In the genomic region with DNA sequence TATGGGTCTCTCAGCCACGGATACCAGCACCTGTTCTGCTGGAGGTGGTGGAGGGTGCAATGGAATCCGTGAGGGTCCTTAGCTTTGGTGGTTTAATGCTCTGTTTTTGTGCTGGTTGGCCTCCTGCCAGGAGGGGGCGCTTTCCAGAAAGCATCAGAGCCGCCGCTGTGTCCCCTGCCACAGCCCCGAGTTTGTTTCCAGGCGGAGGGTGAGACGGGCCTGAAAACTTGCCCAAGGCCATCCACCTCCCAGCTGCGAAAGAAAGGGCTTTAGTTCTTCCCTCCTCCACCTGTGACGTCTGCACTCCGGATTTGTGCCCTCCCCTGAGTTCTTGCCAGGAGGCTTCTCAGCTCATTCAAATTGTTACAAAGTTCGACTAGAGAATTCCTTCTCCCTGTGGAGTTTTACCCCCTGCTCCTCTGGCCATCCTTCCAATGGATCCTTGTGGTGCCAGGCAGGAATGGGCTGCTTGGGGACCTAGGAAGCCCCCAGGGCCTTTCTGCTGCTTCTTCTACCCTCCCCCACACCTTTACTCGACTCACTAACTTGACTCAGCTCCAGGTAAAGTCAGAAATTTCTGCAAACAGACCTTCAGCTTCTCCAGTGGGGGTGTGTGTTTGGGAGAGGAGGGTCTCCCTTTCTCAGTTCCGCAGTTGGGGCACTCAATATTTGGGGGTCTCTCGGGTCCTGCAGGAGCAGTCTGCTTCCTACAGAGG, we compare ENCODE assay signal across 13 cellular contexts.
A peak's percentile ranks its signal among the peaks of the same experiment; 100 is the strongest.
DNase-seq lines count a peak whose midpoint lies in the region; ATAC-seq and TF ChIP-seq lines count a peak whose summit lies in the region.
"Had no signal": no experiment of that assay in that cellular context is flagged by ENCODE, and none has a peak within 500 bp of the region (broad histone marks: within the 10 kb centered on the region; RNA-seq: fewer than 3 reads in every experiment).

No MANE protein-coding gene starts in this region.

- H3F3A ChIP-seq in OCI-LY1 (ENCODE audit: insufficient read depth, low read length): no peaks in the 10 kb centered on the region

- no peak overlapping the region for H2BK120ac ChIP-seq in neuronal stem cell (ENCODE audit: low read depth, low read length)

- H2AK5ac ChIP-seq in neuronal stem cell (ENCODE audit: low read depth, low read length): no peak overlapping the region

- no peak overlapping the region for H2BK15ac ChIP-seq in neuronal stem cell (ENCODE audit: low read length)

- H3K9me3 ChIP-seq in OCI-LY1 (ENCODE audit: low read length): no peaks in the 10 kb centered on the region
- no peaks in the 10 kb centered on the region for H3K9me3 ChIP-seq in neuronal stem cell (replicated peaks in 1 of 2; ENCODE audit: control insufficient read depth in 2 of 2, insufficient read depth in 1 of 2, low read depth in 1 of 2, low read length in 2 of 2)

- H3K4me2 ChIP-seq in OCI-LY1 (ENCODE audit: low read length) (peak overlapping the region; percentile 23; the same call in 1 of the 2 replicates), neuronal stem cell (ENCODE audit: insufficient read depth, low read length, poor library complexity, severe bottlenecking) (no peak overlapping the region)

- H3K4me3 ChIP-seq in OCI-LY1 (ENCODE audit: low read depth, low read length, poor library complexity, severe bottlenecking) (no peak overlapping the region), neuronal stem cell (ENCODE audit: low read length in 2 of 2) (no peak overlapping the region)
- H3K4me3 ChIP-seq: cardiac muscle cell, heart right ventricle had no signal

- no peaks in the 10 kb centered on the region for H3K36me3 ChIP-seq in OCI-LY1 (ENCODE audit: insufficient read depth, low read length)
- H3K36me3 ChIP-seq in neuronal stem cell (replicated peaks in 1 of 2; ENCODE audit: control insufficient read depth in 2 of 2, insufficient read depth in 2 of 2, low read length in 2 of 2): no peaks in the 10 kb centered on the region
- H3K36me3 ChIP-seq: cardiac muscle cell, heart right ventricle had no signal

- no peak overlapping the region for H4K91ac ChIP-seq in neuronal stem cell (ENCODE audit: low read depth, low read length, poor library complexity)

- WGBS in neuronal stem cell (ENCODE audit: extremely low coverage in 2 of 2, insufficient read length in 2 of 2, insufficient replicate concordance in 1 of 2), 2 donors: no CpG with 5 or more reads among the region's 15 CpGs

- H3K23ac ChIP-seq in neuronal stem cell (ENCODE audit: low read depth, low read length, poor library complexity): no peak overlapping the region

- H3K9ac ChIP-seq in OCI-LY1 (ENCODE audit: low read length) (no peak overlapping the region), neuronal stem cell (ENCODE audit: low read depth, low read length, poor library complexity) (no peak overlapping the region)

- no peak overlapping the region for H3K4me3 Mint-ChIP-seq in chondrocyte (ENCODE audit: unreplicated experiment)
- H3K4me3 Mint-ChIP-seq: activated naive CD4-positive, alpha-beta T cell treated with anti-CD3 and anti-CD28 coated beads, Interleukin-2, amount 50 U/mL, for 24 hours had no signal

- no peaks in the 10 kb centered on the region for H4K20me1 ChIP-seq in OCI-LY1 (ENCODE audit: insufficient read depth, low read length)

- no peak overlapping the region for H3K27ac ChIP-seq in OCI-LY1 (ENCODE audit: low read depth, low read length, poor library complexity, severe bottlenecking)
- H3K27ac ChIP-seq in neuronal stem cell (replicated peaks; ENCODE audit: low read length): no peak overlapping the region
- H3K27ac ChIP-seq: cardiac muscle cell, heart right ventricle had no signal

- no peaks in the 10 kb centered on the region for H3K79me1 ChIP-seq in neuronal stem cell (ENCODE audit: low read depth, low read length)

- no peak overlapping the region for H3K27ac Mint-ChIP-seq in chondrocyte (ENCODE audit: unreplicated experiment)
- no peak overlapping the region for H3K27ac Mint-ChIP-seq in activated naive CD4-positive, alpha-beta T cell treated with anti-CD3 and anti-CD28 coated beads, Interleukin-2, amount 50 U/mL, for 72 hours
- H3K27ac Mint-ChIP-seq: activated naive CD4-positive, alpha-beta T cell treated with anti-CD3 and anti-CD28 coated beads, Interleukin-2, amount 50 U/mL, for 24 hours had no signal

- DNase-seq in chondrocyte (ENCODE audit: low spot score) (no peak), neuronal stem cell (ENCODE audit: low spot score) (no peak), NCI-H526 treated with DMSO at 0.1 percent for 48 hours (lab: John Stamatoyannopoulos, UW) (no peak), COLO829 (ENCODE audit: low spot score) (no peak)
- DNase-seq in activated naive CD4-positive, alpha-beta T cell treated with anti-CD3 and anti-CD28 coated beads, Interleukin-2, amount 50 U/mL, for 72 hours (ENCODE audit: low spot score in 2 of 2): no peak
- DNase-seq: C1 segment of cervical spinal cord, heart right ventricle, left colon had no signal

- H3K27me3 ChIP-seq in OCI-LY1 (ENCODE audit: insufficient read depth, low read length) (no peaks in the 10 kb centered on the region), neuronal stem cell (ENCODE audit: control insufficient read depth in 3 of 3, insufficient read depth in 3 of 3, low read depth in 1 of 3, low read length in 3 of 3) (no peaks in the 10 kb centered on the region)
- H3K27me3 ChIP-seq: cardiac muscle cell, heart right ventricle had no signal

- no peak overlapping the region for H2AFZ ChIP-seq in OCI-LY1 (ENCODE audit: low read length)
- H2AFZ ChIP-seq in neuronal stem cell (ENCODE audit: low read length): peak overlapping the region; percentile 6

- no peak overlapping the region for H4K8ac ChIP-seq in neuronal stem cell (ENCODE audit: low read depth, low read length)

- no peak for ATAC-seq in activated naive CD4-positive, alpha-beta T cell treated with anti-CD3 and anti-CD28 coated beads, Interleukin-2, amount 50 U/mL, for 72 hours
- ATAC-seq in GM18498 (IDR thresholded peaks at IDR 0.05; ENCODE audit: unreplicated experiment): no peak
- ATAC-seq: heart right ventricle, left colon had no signal

- TF ChIP-seq CTCF in GM12873 (IDR thresholded peaks at IDR 0.05; ENCODE audit: insufficient read depth, low read depth, low read length, missing control alignments) (peak; percentile 21), OCI-LY1 (IDR thresholded peaks at IDR 0.05; ENCODE audit: low read length) (peak; percentile 49), chondrocyte (IDR thresholded peaks at IDR 0.05) (peak; percentile 22)

- no peaks in the 10 kb centered on the region for H3K27me3 Mint-ChIP-seq in chondrocyte (ENCODE audit: low read depth)
- H3K27me3 Mint-ChIP-seq: activated naive CD4-positive, alpha-beta T cell treated with anti-CD3 and anti-CD28 coated beads, Interleukin-2, amount 50 U/mL, for 24 hours had no signal

- no peaks in the 10 kb centered on the region for H3K9me2 ChIP-seq in OCI-LY1 (ENCODE audit: low read depth, low read length)

- H3K4me1 ChIP-seq in OCI-LY1 (ENCODE audit: insufficient read depth, low read length, severe bottlenecking) (peaks cover 3% of the 10 kb centered on the region), neuronal stem cell (ENCODE audit: control insufficient read depth in 2 of 2, insufficient read depth in 1 of 2, low read depth in 1 of 2, low read length in 2 of 2) (no peaks in the 10 kb centered on the region)
- H3K4me1 ChIP-seq: heart right ventricle had no signal

- no peak overlapping the region for H3K4ac ChIP-seq in neuronal stem cell (ENCODE audit: low read length)

- H3K9me3 Mint-ChIP-seq in chondrocyte (ENCODE audit: low read depth): peaks cover 22% of the 10 kb centered on the region
- peaks cover 10 to 19% of the 10 kb centered on the region in 2 donors for H3K9me3 Mint-ChIP-seq in activated naive CD4-positive, alpha-beta T cell treated with anti-CD3 and anti-CD28 coated beads, Interleukin-2, amount 50 U/mL, for 72 hours

- H3K36me3 Mint-ChIP-seq in chondrocyte (ENCODE audit: low read depth): peaks cover 5% of the 10 kb centered on the region
- H3K36me3 Mint-ChIP-seq in activated naive CD4-positive, alpha-beta T cell treated with anti-CD3 and anti-CD28 coated beads, Interleukin-2, amount 50 U/mL, for 72 hours: no peaks in the 10 kb centered on the region
- H3K36me3 Mint-ChIP-seq: activated naive CD4-positive, alpha-beta T cell treated with anti-CD3 and anti-CD28 coated beads, Interleukin-2, amount 50 U/mL, for 24 hours had no signal

- no peak overlapping the region for H3K18ac ChIP-seq in neuronal stem cell (ENCODE audit: low read length)

- no peak overlapping the region for H2BK12ac ChIP-seq in neuronal stem cell (ENCODE audit: low read length)

- no peaks in the 10 kb centered on the region for H3K79me2 ChIP-seq in OCI-LY1 (ENCODE audit: insufficient read depth, low read length)

- H3K14ac ChIP-seq in neuronal stem cell (ENCODE audit: low read length): no peak overlapping the region

- peaks cover 19% of the 10 kb centered on the region for H3K4me1 Mint-ChIP-seq in chondrocyte (ENCODE audit: low read depth)
- H3K4me1 Mint-ChIP-seq: activated naive CD4-positive, alpha-beta T cell treated with anti-CD3 and anti-CD28 coated beads, Interleukin-2, amount 50 U/mL, for 24 hours had no signal

- no peak overlapping the region for H2BK5ac ChIP-seq in neuronal stem cell (ENCODE audit: low read length)
